13 cellular contexts compared by ENCODE assay signal in the genomic region with DNA sequence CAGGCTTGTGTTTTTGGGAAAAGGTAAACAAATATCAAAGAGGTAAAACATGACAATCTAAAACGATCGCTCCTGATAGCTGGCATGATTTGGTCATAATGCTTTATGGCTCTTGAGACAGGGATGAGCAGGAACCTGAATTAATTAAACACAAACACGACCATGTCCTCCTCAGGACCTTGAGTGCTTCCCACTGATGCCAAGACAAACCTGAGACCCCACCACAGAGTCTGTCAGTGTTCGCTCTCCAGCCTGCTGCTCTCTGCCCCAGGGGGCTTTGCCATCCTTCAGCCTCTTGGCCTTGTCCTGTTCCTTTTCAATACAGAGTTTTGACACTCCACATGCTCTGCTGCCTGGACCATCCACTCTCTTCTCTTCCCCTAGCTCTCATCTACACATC.
DNase-seq lines count a peak whose midpoint lies in the region; ATAC-seq and FAIRE-seq lines count a peak whose summit lies in the region.
"Had no signal": no experiment of that assay in that cellular context is flagged by ENCODE, and none has a peak within 500 bp of the region (broad histone marks: within the 10 kb centered on the region; RNA-seq: fewer than 3 reads in every experiment).

No MANE protein-coding gene starts in this region.

- intact Hi-C loops in activated CD4-positive, alpha-beta T cell treated with anti-CD3 and anti-CD28 coated beads, Interleukin-2, amount 10 ng/mL, durations not matched to agents 24 days and 14 days (cut with micrococcal nuclease), result no loop called here
- intact Hi-C loops in activated T-helper 1 cell treated with anti-CD3 and anti-CD28 coated beads, Interleukin-12 subunit alpha, Interleukin-12 subunit beta, Interleukin-2, Interleukin-4 antibody, amounts not matched to agents 30 ng/mL and 10 ng/mL and 1 ng/mL, durations not matched to agents 14 hours and 24 hours and 36 hours (cut with micrococcal nuclease), result no loop called here
- intact Hi-C loops in Right ventricle myocardium inferior (cut with DNase I), result no loop called here

- H3K27ac Mint-ChIP-seq in activated CD4-positive, alpha-beta T cell treated with anti-CD3 and anti-CD28 coated beads, Interleukin-2, amount 10 ng/mL, durations not matched to agents 24 days and 14 days, result peak overlapping the region; percentile 4
- peak overlapping the region; percentile 12 for H3K27ac Mint-ChIP-seq in activated T-helper 1 cell treated with anti-CD3 and anti-CD28 coated beads, Interleukin-12 subunit alpha, Interleukin-12 subunit beta, Interleukin-2, Interleukin-4 antibody, amounts not matched to agents 30 ng/mL and 10 ng/mL and 1 ng/mL, durations not matched to agents 14 hours and 24 hours and 36 hours
- H3K27ac Mint-ChIP-seq in effector memory CD8-positive, alpha-beta T cell, result peak overlapping the region; percentile 35 to 68

- H3K9me3 Mint-ChIP-seq in activated CD4-positive, alpha-beta T cell treated with anti-CD3 and anti-CD28 coated beads, Interleukin-2, amount 10 ng/mL, durations not matched to agents 24 days and 14 days, result no peaks in the 10 kb centered on the region
- no peaks in the 10 kb centered on the region for H3K9me3 Mint-ChIP-seq in activated T-helper 1 cell treated with anti-CD3 and anti-CD28 coated beads, Interleukin-12 subunit alpha, Interleukin-12 subunit beta, Interleukin-2, Interleukin-4 antibody, amounts not matched to agents 30 ng/mL and 10 ng/mL and 1 ng/mL, durations not matched to agents 14 hours and 24 hours and 36 hours
- no peaks in the 10 kb centered on the region for H3K9me3 Mint-ChIP-seq in effector memory CD8-positive, alpha-beta T cell

- no peak for DNase-seq in activated CD4-positive, alpha-beta T cell treated with anti-CD3 and anti-CD28 coated beads, Interleukin-2, amount 10 ng/mL, durations not matched to agents 24 days and 14 days
- DNase-seq in activated CD4-positive, alpha-beta T cell treated with anti-CD3 and anti-CD28 coated beads, Interleukin-2, amount 50 U/mL, for 1 hour, result no peak
- no peak for DNase-seq in activated T-helper 1 cell treated with anti-CD3 and anti-CD28 coated beads, Interleukin-12 subunit alpha, Interleukin-12 subunit beta, Interleukin-2, Interleukin-4 antibody, amounts not matched to agents 30 ng/mL and 10 ng/mL and 1 ng/mL, durations not matched to agents 14 hours and 24 hours and 36 hours (ENCODE audit: low spot score)
- no peak for DNase-seq in effector memory CD8-positive, alpha-beta T cell
- DNase-seq in urothelium cell line (ENCODE audit: low spot score) (no peak), COLO668 (lab: John Stamatoyannopoulos, UW; ENCODE audit: unreplicated experiment) (no peak), Right ventricle myocardium inferior (ENCODE audit: missing footprints) (no peak)
- DNase-seq: 8988T, AML-193, Calu3, DMS 273 treated with DMSO at 0.1 percent for 48 hours, GOT3 had no signal

- H3K36me3 Mint-ChIP-seq in activated CD4-positive, alpha-beta T cell treated with anti-CD3 and anti-CD28 coated beads, Interleukin-2, amount 10 ng/mL, durations not matched to agents 24 days and 14 days (ENCODE audit: low read depth), result peaks cover 18% of the 10 kb centered on the region
- H3K36me3 Mint-ChIP-seq in activated T-helper 1 cell treated with anti-CD3 and anti-CD28 coated beads, Interleukin-12 subunit alpha, Interleukin-12 subunit beta, Interleukin-2, Interleukin-4 antibody, amounts not matched to agents 30 ng/mL and 10 ng/mL and 1 ng/mL, durations not matched to agents 14 hours and 24 hours and 36 hours (ENCODE audit: low read depth), result peaks cover 12% of the 10 kb centered on the region
- H3K36me3 Mint-ChIP-seq in effector memory CD8-positive, alpha-beta T cell (ENCODE audit: insufficient read depth), result peaks cover 7% of the 10 kb centered on the region

- H3K27me3 Mint-ChIP-seq in activated CD4-positive, alpha-beta T cell treated with anti-CD3 and anti-CD28 coated beads, Interleukin-2, amount 10 ng/mL, durations not matched to agents 24 days and 14 days, result no peaks in the 10 kb centered on the region
- H3K27me3 Mint-ChIP-seq in activated T-helper 1 cell treated with anti-CD3 and anti-CD28 coated beads, Interleukin-12 subunit alpha, Interleukin-12 subunit beta, Interleukin-2, Interleukin-4 antibody, amounts not matched to agents 30 ng/mL and 10 ng/mL and 1 ng/mL, durations not matched to agents 14 hours and 24 hours and 36 hours (ENCODE audit: insufficient read depth), result no peaks in the 10 kb centered on the region
- no peaks in the 10 kb centered on the region for H3K27me3 Mint-ChIP-seq in effector memory CD8-positive, alpha-beta T cell

- ATAC-seq in effector memory CD8-positive, alpha-beta T cell (replicated peaks), result no peak
- no peak for ATAC-seq in Right ventricle myocardium inferior
- ATAC-seq: GM12878 had no signal

- H3K4me3 Mint-ChIP-seq in activated CD4-positive, alpha-beta T cell treated with anti-CD3 and anti-CD28 coated beads, Interleukin-2, amount 10 ng/mL, durations not matched to agents 24 days and 14 days, result no peak overlapping the region
- H3K4me3 Mint-ChIP-seq in activated T-helper 1 cell treated with anti-CD3 and anti-CD28 coated beads, Interleukin-12 subunit alpha, Interleukin-12 subunit beta, Interleukin-2, Interleukin-4 antibody, amounts not matched to agents 30 ng/mL and 10 ng/mL and 1 ng/mL, durations not matched to agents 14 hours and 24 hours and 36 hours, result no peak overlapping the region
- no peak overlapping the region for H3K4me3 Mint-ChIP-seq in effector memory CD8-positive, alpha-beta T cell

- peaks cover 4% of the 10 kb centered on the region for H3K4me1 Mint-ChIP-seq in activated CD4-positive, alpha-beta T cell treated with anti-CD3 and anti-CD28 coated beads, Interleukin-2, amount 10 ng/mL, durations not matched to agents 24 days and 14 days
- peaks cover 9% of the 10 kb centered on the region for H3K4me1 Mint-ChIP-seq in activated T-helper 1 cell treated with anti-CD3 and anti-CD28 coated beads, Interleukin-12 subunit alpha, Interleukin-12 subunit beta, Interleukin-2, Interleukin-4 antibody, amounts not matched to agents 30 ng/mL and 10 ng/mL and 1 ng/mL, durations not matched to agents 14 hours and 24 hours and 36 hours (ENCODE audit: low read depth)
- H3K4me1 Mint-ChIP-seq in effector memory CD8-positive, alpha-beta T cell (ENCODE audit: low read depth in 2 of 2), result peaks cover 8 to 21% of the 10 kb centered on the region in 2 donors

- FAIRE-seq in urothelium cell line (lab: Jason Lieb, UNC), result no peak
- FAIRE-seq: GM12878 had no signal
